Comparison of ENCODE assay signal across 1 cellular context in the genomic region with DNA sequence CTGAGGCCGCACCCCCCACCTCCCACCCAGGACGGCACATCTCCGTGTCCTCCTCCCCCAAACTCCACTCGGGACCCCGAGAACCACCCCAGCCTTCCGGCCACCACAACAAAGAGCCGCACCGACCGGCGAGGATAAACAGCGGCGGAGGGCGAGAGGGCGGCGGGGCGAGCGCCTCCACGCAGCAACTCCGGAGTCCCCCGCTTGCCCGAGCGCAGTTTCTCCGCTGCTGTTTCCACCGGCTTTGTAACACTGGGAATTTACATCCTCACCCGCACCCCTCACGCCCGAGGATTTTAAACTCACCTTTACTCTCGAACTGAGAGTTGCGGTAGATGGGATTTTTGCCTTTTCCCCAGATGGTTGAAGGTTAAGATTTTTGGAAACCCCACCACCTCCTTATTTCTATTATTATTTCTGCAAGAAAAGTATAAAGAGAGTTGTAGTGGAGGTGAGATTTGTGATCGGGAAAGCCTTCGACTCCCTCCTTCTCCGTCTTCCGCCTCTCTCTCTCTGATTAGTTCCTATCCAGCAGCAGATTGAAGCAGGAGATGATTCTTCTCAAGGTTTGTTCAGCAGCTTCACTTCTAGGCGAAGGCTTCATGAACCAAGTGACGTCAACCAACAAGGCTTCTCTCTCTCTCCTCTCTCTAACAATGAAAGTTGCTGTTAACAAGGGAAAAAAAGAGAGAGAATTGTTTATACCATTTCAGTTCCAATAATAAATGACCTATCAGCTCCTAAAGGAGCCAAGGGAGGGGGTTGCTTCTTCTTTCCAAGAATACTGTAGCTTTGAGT.
TF ChIP-seq lines count a peak whose summit lies in the region.

A gene with protein sequence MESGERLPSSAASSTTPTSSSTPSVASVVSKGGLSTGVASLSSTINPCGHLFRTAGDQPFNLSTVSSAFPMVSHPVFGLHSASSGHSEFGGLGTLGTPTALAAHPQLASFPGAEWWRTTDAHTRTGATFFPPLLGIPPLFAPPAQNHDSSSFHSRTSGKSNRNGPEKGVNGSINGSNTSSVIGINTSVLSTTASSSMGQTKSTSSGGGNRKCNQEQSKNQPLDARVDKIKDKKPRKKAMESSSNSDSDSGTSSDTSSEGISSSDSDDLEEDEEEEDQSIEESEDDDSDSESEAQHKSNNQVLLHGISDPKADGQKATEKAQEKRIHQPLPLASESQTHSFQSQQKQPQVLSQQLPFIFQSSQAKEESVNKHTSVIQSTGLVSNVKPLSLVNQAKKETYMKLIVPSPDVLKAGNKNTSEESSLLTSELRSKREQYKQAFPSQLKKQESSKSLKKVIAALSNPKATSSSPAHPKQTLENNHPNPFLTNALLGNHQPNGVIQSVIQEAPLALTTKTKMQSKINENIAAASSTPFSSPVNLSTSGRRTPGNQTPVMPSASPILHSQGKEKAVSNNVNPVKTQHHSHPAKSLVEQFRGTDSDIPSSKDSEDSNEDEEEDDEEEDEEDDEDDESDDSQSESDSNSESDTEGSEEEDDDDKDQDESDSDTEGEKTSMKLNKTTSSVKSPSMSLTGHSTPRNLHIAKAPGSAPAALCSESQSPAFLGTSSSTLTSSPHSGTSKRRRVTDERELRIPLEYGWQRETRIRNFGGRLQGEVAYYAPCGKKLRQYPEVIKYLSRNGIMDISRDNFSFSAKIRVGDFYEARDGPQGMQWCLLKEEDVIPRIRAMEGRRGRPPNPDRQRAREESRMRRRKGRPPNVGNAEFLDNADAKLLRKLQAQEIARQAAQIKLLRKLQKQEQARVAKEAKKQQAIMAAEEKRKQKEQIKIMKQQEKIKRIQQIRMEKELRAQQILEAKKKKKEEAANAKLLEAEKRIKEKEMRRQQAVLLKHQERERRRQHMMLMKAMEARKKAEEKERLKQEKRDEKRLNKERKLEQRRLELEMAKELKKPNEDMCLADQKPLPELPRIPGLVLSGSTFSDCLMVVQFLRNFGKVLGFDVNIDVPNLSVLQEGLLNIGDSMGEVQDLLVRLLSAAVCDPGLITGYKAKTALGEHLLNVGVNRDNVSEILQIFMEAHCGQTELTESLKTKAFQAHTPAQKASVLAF (N-terminal part only) (minus strand): TSS at position 613 of the 798 bp plus-strand sequence. CDS start 137,829 bp downstream, outside the sequence.

TF ChIP-seq in K562, 482 proteins besides CTCF, POLR2A, EP300 and RAD21 (continued from another document and continues in another):
- peak; percentile 62 for TF ChIP-seq CXXC5 (CRISPR knock-in tag; IDR thresholded peaks at IDR 0.05)
- TF ChIP-seq TBP (optimal IDR thresholded peaks at IDR 0.05; ENCODE audit: low read depth, low read length) = peak; percentile 42
- TF ChIP-seq, protein P1, sequence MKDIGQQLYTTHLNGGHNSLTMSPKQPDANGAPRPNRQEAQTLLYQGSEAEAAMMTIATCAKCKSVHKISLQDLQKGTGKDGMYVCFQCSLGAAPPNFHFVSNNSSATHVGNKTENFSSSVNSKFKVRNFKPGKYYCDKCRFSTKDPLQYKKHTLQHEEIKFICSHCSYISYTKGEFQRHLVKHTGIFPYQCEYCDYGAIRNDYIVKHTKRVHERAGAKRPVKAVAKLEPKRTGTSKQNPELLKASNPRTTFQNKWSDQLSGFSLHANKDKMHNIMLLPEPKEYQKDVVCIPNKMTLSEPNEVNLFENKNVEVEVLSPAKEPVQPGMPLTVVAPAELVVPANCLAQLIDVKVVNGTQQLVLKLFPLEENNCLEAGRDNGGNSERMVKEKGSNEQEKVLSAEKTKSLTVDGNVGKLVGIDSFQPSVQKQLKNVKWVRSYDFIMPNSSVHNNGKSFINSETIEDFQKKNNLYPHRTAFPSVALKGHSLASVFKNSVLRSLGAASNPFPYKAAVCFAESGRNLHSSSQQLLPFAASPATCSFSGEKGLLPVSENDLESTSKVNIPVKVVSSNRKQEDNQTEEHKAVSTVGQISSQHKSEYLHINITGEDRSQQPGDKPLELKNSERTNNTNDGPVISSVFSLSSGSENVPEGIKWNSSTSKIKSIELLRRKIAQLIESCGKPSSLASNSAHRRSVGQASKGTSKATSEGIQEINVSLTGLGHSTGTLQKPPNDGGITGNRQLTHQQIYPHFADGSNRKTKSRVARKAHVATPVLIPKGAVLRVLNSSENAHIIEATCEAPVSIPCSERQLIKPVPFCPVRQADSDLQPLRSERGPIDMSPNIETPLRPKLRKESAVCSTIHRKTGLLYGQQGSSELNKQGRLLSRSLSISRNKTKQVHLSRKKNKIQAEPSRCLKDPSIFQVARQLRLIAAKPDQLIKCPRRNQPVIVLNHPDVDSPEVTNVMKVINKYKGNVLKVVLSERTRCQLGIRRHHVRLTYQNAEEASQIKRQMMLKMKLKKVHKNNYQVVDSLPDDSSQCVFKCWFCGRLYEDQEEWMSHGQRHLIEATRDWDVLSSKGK (CRISPR knock-in tag; IDR thresholded peaks at IDR 0.05) = no peak
- TF ChIP-seq, protein P2, sequence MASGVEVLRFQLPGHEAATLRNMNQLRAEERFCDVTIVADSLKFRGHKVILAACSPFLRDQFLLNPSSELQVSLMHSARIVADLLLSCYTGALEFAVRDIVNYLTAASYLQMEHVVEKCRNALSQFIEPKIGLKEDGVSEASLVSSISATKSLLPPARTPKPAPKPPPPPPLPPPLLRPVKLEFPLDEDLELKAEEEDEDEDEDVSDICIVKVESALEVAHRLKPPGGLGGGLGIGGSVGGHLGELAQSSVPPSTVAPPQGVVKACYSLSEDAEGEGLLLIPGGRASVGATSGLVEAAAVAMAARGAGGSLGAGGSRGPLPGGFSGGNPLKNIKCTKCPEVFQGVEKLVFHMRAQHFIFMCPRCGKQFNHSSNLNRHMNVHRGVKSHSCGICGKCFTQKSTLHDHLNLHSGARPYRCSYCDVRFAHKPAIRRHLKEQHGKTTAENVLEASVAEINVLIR (CRISPR knock-in tag; IDR thresholded peaks at IDR 0.05) = no peak
- 0 out of 2 replicates have a peak, but pooled peaks have one; percentile 2 for TF ChIP-seq RB1 (IDR thresholded peaks at IDR 0.05; ENCODE audit: low read depth)
- TF ChIP-seq, protein P3, sequence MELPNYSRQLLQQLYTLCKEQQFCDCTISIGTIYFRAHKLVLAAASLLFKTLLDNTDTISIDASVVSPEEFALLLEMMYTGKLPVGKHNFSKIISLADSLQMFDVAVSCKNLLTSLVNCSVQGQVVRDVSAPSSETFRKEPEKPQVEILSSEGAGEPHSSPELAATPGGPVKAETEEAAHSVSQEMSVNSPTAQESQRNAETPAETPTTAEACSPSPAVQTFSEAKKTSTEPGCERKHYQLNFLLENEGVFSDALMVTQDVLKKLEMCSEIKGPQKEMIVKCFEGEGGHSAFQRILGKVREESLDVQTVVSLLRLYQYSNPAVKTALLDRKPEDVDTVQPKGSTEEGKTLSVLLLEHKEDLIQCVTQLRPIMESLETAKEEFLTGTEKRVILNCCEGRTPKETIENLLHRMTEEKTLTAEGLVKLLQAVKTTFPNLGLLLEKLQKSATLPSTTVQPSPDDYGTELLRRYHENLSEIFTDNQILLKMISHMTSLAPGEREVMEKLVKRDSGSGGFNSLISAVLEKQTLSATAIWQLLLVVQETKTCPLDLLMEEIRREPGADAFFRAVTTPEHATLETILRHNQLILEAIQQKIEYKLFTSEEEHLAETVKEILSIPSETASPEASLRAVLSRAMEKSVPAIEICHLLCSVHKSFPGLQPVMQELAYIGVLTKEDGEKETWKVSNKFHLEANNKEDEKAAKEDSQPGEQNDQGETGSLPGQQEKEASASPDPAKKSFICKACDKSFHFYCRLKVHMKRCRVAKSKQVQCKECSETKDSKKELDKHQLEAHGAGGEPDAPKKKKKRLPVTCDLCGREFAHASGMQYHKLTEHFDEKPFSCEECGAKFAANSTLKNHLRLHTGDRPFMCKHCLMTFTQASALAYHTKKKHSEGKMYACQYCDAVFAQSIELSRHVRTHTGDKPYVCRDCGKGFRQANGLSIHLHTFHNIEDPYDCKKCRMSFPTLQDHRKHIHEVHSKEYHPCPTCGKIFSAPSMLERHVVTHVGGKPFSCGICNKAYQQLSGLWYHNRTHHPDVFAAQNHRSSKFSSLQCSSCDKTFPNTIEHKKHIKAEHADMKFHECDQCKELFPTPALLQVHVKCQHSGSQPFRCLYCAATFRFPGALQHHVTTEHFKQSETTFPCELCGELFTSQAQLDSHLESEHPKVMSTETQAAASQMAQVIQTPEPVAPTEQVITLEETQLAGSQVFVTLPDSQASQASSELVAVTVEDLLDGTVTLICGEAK (IDR thresholded peaks at IDR 0.05) = no peak
- TF ChIP-seq, protein P3 (CRISPR knock-in tag; IDR thresholded peaks at IDR 0.05) = no peak
- TF ChIP-seq, protein P4, sequence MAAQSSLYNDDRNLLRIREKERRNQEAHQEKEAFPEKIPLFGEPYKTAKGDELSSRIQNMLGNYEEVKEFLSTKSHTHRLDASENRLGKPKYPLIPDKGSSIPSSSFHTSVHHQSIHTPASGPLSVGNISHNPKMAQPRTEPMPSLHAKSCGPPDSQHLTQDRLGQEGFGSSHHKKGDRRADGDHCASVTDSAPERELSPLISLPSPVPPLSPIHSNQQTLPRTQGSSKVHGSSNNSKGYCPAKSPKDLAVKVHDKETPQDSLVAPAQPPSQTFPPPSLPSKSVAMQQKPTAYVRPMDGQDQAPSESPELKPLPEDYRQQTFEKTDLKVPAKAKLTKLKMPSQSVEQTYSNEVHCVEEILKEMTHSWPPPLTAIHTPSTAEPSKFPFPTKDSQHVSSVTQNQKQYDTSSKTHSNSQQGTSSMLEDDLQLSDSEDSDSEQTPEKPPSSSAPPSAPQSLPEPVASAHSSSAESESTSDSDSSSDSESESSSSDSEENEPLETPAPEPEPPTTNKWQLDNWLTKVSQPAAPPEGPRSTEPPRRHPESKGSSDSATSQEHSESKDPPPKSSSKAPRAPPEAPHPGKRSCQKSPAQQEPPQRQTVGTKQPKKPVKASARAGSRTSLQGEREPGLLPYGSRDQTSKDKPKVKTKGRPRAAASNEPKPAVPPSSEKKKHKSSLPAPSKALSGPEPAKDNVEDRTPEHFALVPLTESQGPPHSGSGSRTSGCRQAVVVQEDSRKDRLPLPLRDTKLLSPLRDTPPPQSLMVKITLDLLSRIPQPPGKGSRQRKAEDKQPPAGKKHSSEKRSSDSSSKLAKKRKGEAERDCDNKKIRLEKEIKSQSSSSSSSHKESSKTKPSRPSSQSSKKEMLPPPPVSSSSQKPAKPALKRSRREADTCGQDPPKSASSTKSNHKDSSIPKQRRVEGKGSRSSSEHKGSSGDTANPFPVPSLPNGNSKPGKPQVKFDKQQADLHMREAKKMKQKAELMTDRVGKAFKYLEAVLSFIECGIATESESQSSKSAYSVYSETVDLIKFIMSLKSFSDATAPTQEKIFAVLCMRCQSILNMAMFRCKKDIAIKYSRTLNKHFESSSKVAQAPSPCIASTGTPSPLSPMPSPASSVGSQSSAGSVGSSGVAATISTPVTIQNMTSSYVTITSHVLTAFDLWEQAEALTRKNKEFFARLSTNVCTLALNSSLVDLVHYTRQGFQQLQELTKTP (IDR thresholded peaks at IDR 0.05; ENCODE audit: low read depth in 1 of 2, partially characterized antibody in 2 of 2) = no peak
- peak; percentile 38; the same call in 1 of the 2 replicates for TF ChIP-seq HDAC2 (IDR thresholded peaks at IDR 0.05)
- peak; percentile 78 for TF ChIP-seq POLR2G (IDR thresholded peaks at IDR 0.05; ENCODE audit: low read depth, low read length)
- no peak for TF ChIP-seq IFI16 (CRISPR knock-in tag; IDR thresholded peaks at IDR 0.05)
- no peak for TF ChIP-seq CHD4 (IDR thresholded peaks at IDR 0.05; ENCODE audit: insufficient read depth, insufficient replicate concordance, low read depth, low read length, poor library complexity, severe bottlenecking)
- TF ChIP-seq SAP30 (IDR thresholded peaks at IDR 0.05; ENCODE audit: borderline replicate concordance, insufficient read depth, low read depth, low read length, poor library complexity, severe bottlenecking) = no peak
- TF ChIP-seq ZNF668 (CRISPR knock-in tag; IDR thresholded peaks at IDR 0.05) = no peak
- TF ChIP-seq EP400 (IDR thresholded peaks at IDR 0.05) = no peak; the same call in 1 of the 2 replicates
- no peak for TF ChIP-seq CHD1 (IDR thresholded peaks at IDR 0.05; ENCODE audit: low read length)
- TF ChIP-seq, protein P5, sequence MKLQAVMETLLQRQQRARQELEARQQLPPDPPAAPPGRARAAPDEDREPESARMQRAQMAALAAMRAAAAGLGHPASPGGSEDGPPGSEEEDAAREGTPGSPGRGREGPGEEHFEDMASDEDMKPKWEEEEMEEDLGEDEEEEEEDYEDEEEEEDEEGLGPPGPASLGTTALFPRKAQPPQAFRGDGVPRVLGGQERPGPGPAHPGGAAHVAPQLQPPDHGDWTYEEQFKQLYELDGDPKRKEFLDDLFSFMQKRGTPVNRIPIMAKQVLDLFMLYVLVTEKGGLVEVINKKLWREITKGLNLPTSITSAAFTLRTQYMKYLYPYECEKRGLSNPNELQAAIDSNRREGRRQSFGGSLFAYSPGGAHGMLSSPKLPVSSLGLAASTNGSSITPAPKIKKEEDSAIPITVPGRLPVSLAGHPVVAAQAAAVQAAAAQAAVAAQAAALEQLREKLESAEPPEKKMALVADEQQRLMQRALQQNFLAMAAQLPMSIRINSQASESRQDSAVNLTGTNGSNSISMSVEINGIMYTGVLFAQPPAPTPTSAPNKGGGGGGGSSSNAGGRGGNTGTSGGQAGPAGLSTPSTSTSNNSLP (IDR thresholded peaks at IDR 0.05; ENCODE audit: borderline replicate concordance, low read depth, low read length) = 0 out of 2 replicates have a peak, but pooled peaks have one; percentile 22
- peak; percentile 35; the same call in 1 of the 2 replicates for TF ChIP-seq BACH1 (tag; IDR thresholded peaks at IDR 0.05)
